In genomic region chr7:39566056-39566921, GRCh38 we compare ENCODE assay signal across 8 cellular contexts. TPM values are rescaled to one million over a fixed set of nuclear protein-coding genes. Genes with fewer than 3 reads are reported as not detected.
A peak's percentile ranks its signal among the peaks of the same experiment; 100 is the strongest.
DNase-seq lines count a peak whose midpoint lies in the region; ATAC-seq, FAIRE-seq and TF ChIP-seq lines count a peak whose summit lies in the region.

Gene YAE1 (plus strand): TSS chr7:39566404. CDS start chr7:39566419, 15 bp downstream.

- peaks cover 21% of the 10 kb centered on the region for H3K4me1 Mint-ChIP-seq in activated T-helper 1 cell treated with anti-CD3 and anti-CD28 coated beads, Interleukin-12 subunit alpha, Interleukin-12 subunit beta, Interleukin-2, Interleukin-4 antibody, amounts not matched to agents 30 ng/mL and 10 ng/mL and 1 ng/mL, durations not matched to agents 14 hours and 24 hours and 36 hours (ENCODE audit: low read depth)
- peaks cover 16 to 23% (median 18%) of the 10 kb centered on the region in 3 donors for H3K4me1 Mint-ChIP-seq in naive B cell
- H3K4me1 Mint-ChIP-seq in stimulated activated memory B cell treated with anti-CD40 and anti-IgM and Interleukin-4, amounts not matched to agents 10 μg/mL and 1 μg/mL and 100 μg/mL, for 72 hours, result peaks cover 18% of the 10 kb centered on the region

- DNase-seq in DMS79 treated with DMSO at 0.1 percent for 48 hours (lab: John Stamatoyannopoulos, UW) (peak; percentile 84), RCC 7860 (ENCODE audit: low spot score) (peak; percentile 68), fibroblast of gingiva (ENCODE audit: low read depth) (peak; percentile 73), naive B cell (peak; percentile 71)
- DNase-seq in activated T-helper 1 cell treated with anti-CD3 and anti-CD28 coated beads, Interleukin-12 subunit alpha, Interleukin-12 subunit beta, Interleukin-2, Interleukin-4 antibody, amounts not matched to agents 30 ng/mL and 10 ng/mL and 1 ng/mL, durations not matched to agents 14 hours and 24 hours and 36 hours (ENCODE audit: low spot score), result peak; percentile 73

- FAIRE-seq in RCC 7860 (lab: Jason Lieb, UNC), result no peak

- peak within 1 kb of the TSS; percentile 91 for H2AFZ ChIP-seq in KMS-11 (ENCODE audit: low read depth)

- peak within 1 kb of the TSS; percentile 64 for H3K4me2 ChIP-seq in KMS-11

- no peak for TF ChIP-seq CTCF in KMS-11 (conservative IDR thresholded peaks at IDR 0.05; ENCODE audit: low read depth, low read length)

- peak; percentile 99 for ATAC-seq in GM21786 (IDR thresholded peaks at IDR 0.05; ENCODE audit: unreplicated experiment)
- peak; percentile 96 to 97 for ATAC-seq in naive B cell (ENCODE audit: low read depth in 2 of 2)
- peak; percentile 98 for ATAC-seq in stimulated activated memory B cell treated with anti-CD40 and anti-IgM and Interleukin-4, amounts not matched to agents 10 μg/mL and 1 μg/mL and 100 μg/mL, for 72 hours

- peak within 1 kb of the TSS; percentile 91 for H3K27ac Mint-ChIP-seq in activated T-helper 1 cell treated with anti-CD3 and anti-CD28 coated beads, Interleukin-12 subunit alpha, Interleukin-12 subunit beta, Interleukin-2, Interleukin-4 antibody, amounts not matched to agents 30 ng/mL and 10 ng/mL and 1 ng/mL, durations not matched to agents 14 hours and 24 hours and 36 hours
- peak within 1 kb of the TSS; percentile 94 to 98 (median 97) for H3K27ac Mint-ChIP-seq in naive B cell
- H3K27ac Mint-ChIP-seq in stimulated activated memory B cell treated with anti-CD40 and anti-IgM and Interleukin-4, amounts not matched to agents 10 μg/mL and 1 μg/mL and 100 μg/mL, for 72 hours, result peak within 1 kb of the TSS; percentile 88

- intact Hi-C loops in activated T-helper 1 cell treated with anti-CD3 and anti-CD28 coated beads, Interleukin-12 subunit alpha, Interleukin-12 subunit beta, Interleukin-2, Interleukin-4 antibody, amounts not matched to agents 30 ng/mL and 10 ng/mL and 1 ng/mL, durations not matched to agents 14 hours and 24 hours and 36 hours (cut with micrococcal nuclease), result loop anchor here (1.0 to 5.0 kb wide), 7 partner anchors 14 to 657 kb away; partner anchors contain the start of genes MPLKIP, SUGCT and VPS41

- peaks cover 13% of the 10 kb centered on the region for H3K36me3 Mint-ChIP-seq in activated T-helper 1 cell treated with anti-CD3 and anti-CD28 coated beads, Interleukin-12 subunit alpha, Interleukin-12 subunit beta, Interleukin-2, Interleukin-4 antibody, amounts not matched to agents 30 ng/mL and 10 ng/mL and 1 ng/mL, durations not matched to agents 14 hours and 24 hours and 36 hours (ENCODE audit: low read depth)
- H3K36me3 Mint-ChIP-seq in naive B cell, result peaks cover 0 to 5% of the 10 kb centered on the region in 2 donors
- peaks cover 5% of the 10 kb centered on the region for H3K36me3 Mint-ChIP-seq in stimulated activated memory B cell treated with anti-CD40 and anti-IgM and Interleukin-4, amounts not matched to agents 10 μg/mL and 1 μg/mL and 100 μg/mL, for 72 hours

- peaks cover 20% of the 10 kb centered on the region for H3K79me2 ChIP-seq in KMS-11 (ENCODE audit: insufficient read depth, low read depth)

- H3K4me1 ChIP-seq in KMS-11 (ENCODE audit: low read depth, poor library complexity, severe bottlenecking), result peaks cover 14% of the 10 kb centered on the region

- H3K4me3 ChIP-seq in KMS-11 (IDR thresholded peaks at IDR 0.05; ENCODE audit: insufficient read depth, low read depth, low read length), result peak within 1 kb of the TSS; percentile 46

- no peaks in the 10 kb centered on the region for H3K9me3 Mint-ChIP-seq in activated T-helper 1 cell treated with anti-CD3 and anti-CD28 coated beads, Interleukin-12 subunit alpha, Interleukin-12 subunit beta, Interleukin-2, Interleukin-4 antibody, amounts not matched to agents 30 ng/mL and 10 ng/mL and 1 ng/mL, durations not matched to agents 14 hours and 24 hours and 36 hours
- H3K9me3 Mint-ChIP-seq in naive B cell, result peaks cover 0 to 2% (median 0%) of the 10 kb centered on the region in 7 donors
- no peaks in the 10 kb centered on the region for H3K9me3 Mint-ChIP-seq in stimulated activated memory B cell treated with anti-CD40 and anti-IgM and Interleukin-4, amounts not matched to agents 10 μg/mL and 1 μg/mL and 100 μg/mL, for 72 hours

- H3K36me3 ChIP-seq in KMS-11 (ENCODE audit: insufficient read depth), result no peaks in the 10 kb centered on the region

- peak within 1 kb of the TSS; percentile 99 for H3K4me3 Mint-ChIP-seq in activated T-helper 1 cell treated with anti-CD3 and anti-CD28 coated beads, Interleukin-12 subunit alpha, Interleukin-12 subunit beta, Interleukin-2, Interleukin-4 antibody, amounts not matched to agents 30 ng/mL and 10 ng/mL and 1 ng/mL, durations not matched to agents 14 hours and 24 hours and 36 hours
- peak within 1 kb of the TSS; percentile 97 to 100 (median 100) for H3K4me3 Mint-ChIP-seq in naive B cell
- H3K4me3 Mint-ChIP-seq in stimulated activated memory B cell treated with anti-CD40 and anti-IgM and Interleukin-4, amounts not matched to agents 10 μg/mL and 1 μg/mL and 100 μg/mL, for 72 hours, result peak within 1 kb of the TSS; percentile 96

- H3K27me3 Mint-ChIP-seq in activated T-helper 1 cell treated with anti-CD3 and anti-CD28 coated beads, Interleukin-12 subunit alpha, Interleukin-12 subunit beta, Interleukin-2, Interleukin-4 antibody, amounts not matched to agents 30 ng/mL and 10 ng/mL and 1 ng/mL, durations not matched to agents 14 hours and 24 hours and 36 hours (ENCODE audit: insufficient read depth), result peaks cover 9% of the 10 kb centered on the region
- peaks cover under 1 to 2% (median 1%) of the 10 kb centered on the region in 3 donors for H3K27me3 Mint-ChIP-seq in naive B cell
- no peaks in the 10 kb centered on the region for H3K27me3 Mint-ChIP-seq in stimulated activated memory B cell treated with anti-CD40 and anti-IgM and Interleukin-4, amounts not matched to agents 10 μg/mL and 1 μg/mL and 100 μg/mL, for 72 hours

- no peaks in the 10 kb centered on the region for H3K27me3 ChIP-seq in KMS-11 (ENCODE audit: insufficient read depth, low read depth)

- no peaks in the 10 kb centered on the region for H4K20me1 ChIP-seq in KMS-11 (ENCODE audit: insufficient read depth)

- H3K9ac ChIP-seq in KMS-11, result peak within 1 kb of the TSS; percentile 69

- H3K27ac ChIP-seq in KMS-11, result peak within 1 kb of the TSS; percentile 63

RNA-seq across cellular contexts. Expression of gene YAE1, which starts in this region (rescaled TPM):
- 10.4 and 12.1 TPM in 2 replicates for total RNA-seq in activated T-helper 1 cell treated with anti-CD3 and anti-CD28 coated beads, Interleukin-12 subunit alpha, Interleukin-12 subunit beta, Interleukin-2, Interleukin-4 antibody, amounts not matched to agents 30 ng/mL and 10 ng/mL and 1 ng/mL, durations not matched to agents 14 hours and 24 hours and 36 hours
- 10 to 100 TPM; 10.3 to 24.4 (median 13.9) TPM for polyA plus RNA-seq in naive B cell (ENCODE audit: low read depth in 6 of 6)

Comparison
In these comparisons a context has a peak if more than half of its experiments do, and no peak if none do; other contexts are left out.
1. Peak in every context shown above with its lines: DNase-seq, ATAC-seq, H3K4me3 ChIP-seq and H3K27ac ChIP-seq.